ENCODE assay signal across 1 cellular context in genomic region chr20:6103301-6103700, GRCh38.
TF ChIP-seq lines count a peak whose summit lies in the region.

No MANE protein-coding gene starts in this region.

TF ChIP-seq in HepG2, 621 proteins besides CTCF, POLR2A, EP300 and RAD21:
- no peak for TF ChIP-seq ZNF253 (CRISPR knock-in tag; IDR thresholded peaks at IDR 0.05; ENCODE audit: borderline replicate concordance)
- TF ChIP-seq NRL (CRISPR knock-in tag; IDR thresholded peaks at IDR 0.05; ENCODE audit: borderline replicate concordance) = no peak
- TF ChIP-seq SMARCE1 (IDR thresholded peaks at IDR 0.05; ENCODE audit: borderline replicate concordance) = no peak
- no peak for TF ChIP-seq KLF16 (CRISPR knock-in tag; IDR thresholded peaks at IDR 0.05)
- TF ChIP-seq HOXA7 (CRISPR knock-in tag; IDR thresholded peaks at IDR 0.05) = no peak
- no peak for TF ChIP-seq ZNF510 (CRISPR knock-in tag; IDR thresholded peaks at IDR 0.05; ENCODE audit: low read depth)
- TF ChIP-seq ZBTB34 (CRISPR knock-in tag; IDR thresholded peaks at IDR 0.05) = no peak
- no peak for TF ChIP-seq POGZ (CRISPR knock-in tag; IDR thresholded peaks at IDR 0.05)
- TF ChIP-seq SAFB2 (CRISPR knock-in tag; IDR thresholded peaks at IDR 0.05; ENCODE audit: borderline replicate concordance, low read depth) = no peak
- TF ChIP-seq BRCA1 (CRISPR knock-in tag; IDR thresholded peaks at IDR 0.05) = no peak
TF ChIP-seq in HepG2: peak in this region for 0.
